Comparison of ENCODE assay signal across 9 cellular contexts in genomic region chr9:131396626-131397025, GRCh38. TPM values are rescaled to one million over a fixed set of nuclear protein-coding genes. Genes with fewer than 3 reads are reported as not detected.
DNase-seq lines count a peak whose midpoint lies in the region; ATAC-seq lines count a peak whose summit lies in the region.
"Had no signal": no experiment of that assay in that cellular context is flagged by ENCODE, and none has a peak within 500 bp of the region (broad histone marks: within the 10 kb centered on the region; RNA-seq: fewer than 3 reads in every experiment).

No MANE protein-coding gene starts in this region.

- H3K4me1 ChIP-seq in ES-I3 (ENCODE audit: insufficient read depth, low read length) (peaks cover 29% of the 10 kb centered on the region), esophagus (ENCODE audit: control insufficient read depth in 2 of 2, insufficient read depth in 2 of 2, low read length in 1 of 2) (peaks cover 10 to 11% of the 10 kb centered on the region in 2 donors), rectal smooth muscle tissue (ENCODE audit: control insufficient read depth, insufficient read depth, low read length) (peaks cover 15% of the 10 kb centered on the region)

- H3K9ac ChIP-seq in ES-I3 (ENCODE audit: low read depth, low read length) (peak overlapping the region; percentile 49), rectal smooth muscle tissue (ENCODE audit: low read length) (no peak overlapping the region)

- peak overlapping the region in 1 of 2 donors; percentile 17 for H3K4me3 ChIP-seq in esophagus (ENCODE audit: low read depth in 1 of 2, low read length in 2 of 2)
- H3K4me3 ChIP-seq in rectal smooth muscle tissue (ENCODE audit: low read length), result peak overlapping the region; percentile 42

- H3K36me3 ChIP-seq in ES-I3 (ENCODE audit: insufficient read depth, low read length), result 0 out of 2 replicates have a peak, but pooled peaks cover 5% of the 10 kb centered on the region
- H3K36me3 ChIP-seq in esophagus (ENCODE audit: control insufficient read depth in 2 of 2, insufficient read depth in 2 of 2, low read length in 1 of 2), result no peaks in the 10 kb centered on the region
- H3K36me3 ChIP-seq in rectal smooth muscle tissue (ENCODE audit: control insufficient read depth, insufficient read depth, low read length), result no peaks in the 10 kb centered on the region

- H3K27ac ChIP-seq in esophagus (ENCODE audit: low read depth in 2 of 2, low read length in 1 of 2) (peak overlapping the region; percentile 79 to 87), rectal smooth muscle tissue (ENCODE audit: low read depth, low read length) (peak overlapping the region; percentile 5)

- DNase-seq in RKO (ENCODE audit: low spot score) (peak; percentile 43), NCI-H345 (lab: John Stamatoyannopoulos, UW) (no peak), DMS153 (lab: John Stamatoyannopoulos, UW) (no peak)
- DNase-seq in activated effector memory CD4-positive, alpha-beta T cell treated with anti-CD3 and anti-CD28 coated beads, Interleukin-2, amount 50 U/mL, for 16 hours, result no peak
- DNase-seq: NK-92 treated with Interleukin-12 subunit alpha and Interleukin-12 subunit beta, amount 100 ng/mL, for 24 hours had no signal

- H3K9me3 ChIP-seq in ES-I3 (ENCODE audit: control insufficient read depth, insufficient read depth, low read length), result no peaks in the 10 kb centered on the region
- H3K9me3 ChIP-seq in esophagus (ENCODE audit: control insufficient read depth in 2 of 2, insufficient read depth in 1 of 2, low read depth in 1 of 2, low read length in 1 of 2), result no peaks in the 10 kb centered on the region

- H3K27me3 ChIP-seq in esophagus (ENCODE audit: control insufficient read depth in 1 of 2, insufficient read depth in 2 of 2, low read length in 2 of 2) (no peaks in the 10 kb centered on the region), rectal smooth muscle tissue (ENCODE audit: control insufficient read depth, insufficient read depth, low read length) (no peaks in the 10 kb centered on the region)

- no peak for ATAC-seq in HG03108 (IDR thresholded peaks at IDR 0.05; ENCODE audit: unreplicated experiment)

- WGBS in esophagus, 2 donors, result 34 to 50% methylated on average over 3 of the region's 3 CpGs

RNA-seq across cellular contexts. Expression of gene PRRC2B, which starts 2.7 kb away (rescaled TPM):
- 10 to 100 TPM; 26.8 to 60.0 TPM for polyA plus RNA-seq in esophagus
